Comparison of ENCODE assay signal across 9 cellular contexts in genomic region chr1:3652538-3653285, GRCh38. TPM values are rescaled to one million over a fixed set of nuclear protein-coding genes. Genes with fewer than 3 reads are reported as not detected.
DNase-seq lines count a peak whose midpoint lies in the region; ATAC-seq and TF ChIP-seq lines count a peak whose summit lies in the region.
"Had no signal": no experiment of that assay in that cellular context is flagged by ENCODE, and none has a peak within 500 bp of the region (broad histone marks: within the 10 kb centered on the region; RNA-seq: fewer than 3 reads in every experiment).

No MANE protein-coding gene starts in this region.

- peaks cover 10% of the 10 kb centered on the region for H3K36me3 Mint-ChIP-seq in activated T-cell treated with anti-CD3 and anti-CD28 coated beads, Interleukin-2, amount 50 U/mL, for 24 hours (ENCODE audit: low read depth)
- H3K36me3 Mint-ChIP-seq: CD4-positive, CD25-positive, alpha-beta regulatory T cell had no signal

- TF ChIP-seq POLR2A in esophagus squamous epithelium (IDR thresholded peaks at IDR 0.05) (no peak), stomach (IDR thresholded peaks at IDR 0.05) (no peak), uterus (IDR thresholded peaks at IDR 0.05) (no peak)

- peaks cover 29 to 52% (median 37%) of the 10 kb centered on the region in 3 donors for H3K4me1 ChIP-seq in esophagus squamous epithelium
- H3K4me1 ChIP-seq in stomach: peaks cover 47 to 55% (median 50%) of the 10 kb centered on the region in 4 donors
- H3K4me1 ChIP-seq in uterus: peaks cover 0 to 28% of the 10 kb centered on the region in 2 donors

- H3K27ac Mint-ChIP-seq in activated T-cell treated with anti-CD3 and anti-CD28 coated beads, Interleukin-2, amount 50 U/mL, for 24 hours: no peak overlapping the region

- peaks cover 0 to 3% (median 0%) of the 10 kb centered on the region in 3 donors for H3K36me3 ChIP-seq in esophagus squamous epithelium
- H3K36me3 ChIP-seq in stomach: no peaks in the 10 kb centered on the region
- no peaks in the 10 kb centered on the region for H3K36me3 ChIP-seq in uterus

- intact Hi-C loops in esophagus squamous epithelium (cut with DNase I) (no loop called here), stomach (cut with DNase I; ENCODE audit: low total_unique reads) (no loop called here), uterus (cut with DNase I; ENCODE audit: low total_unique reads) (no loop called here)

- TF ChIP-seq EP300 in stomach (IDR thresholded peaks at IDR 0.05): no peak

- H3K4me3 ChIP-seq in esophagus squamous epithelium (peak overlapping the region; percentile 4 to 77 (median 49)), stomach (peak overlapping the region; percentile 34 to 99 (median 57)), uterus (peak overlapping the region in 1 of 2 donors; percentile 30)

- TF ChIP-seq CTCF in esophagus squamous epithelium (IDR thresholded peaks at IDR 0.05) (no peak), stomach (IDR thresholded peaks at IDR 0.05) (no peak), uterus (IDR thresholded peaks at IDR 0.05) (no peak)

- ATAC-seq in GM18870 (IDR thresholded peaks at IDR 0.05; ENCODE audit: unreplicated experiment): no peak

- H3K9me3 ChIP-seq in esophagus squamous epithelium (no peaks in the 10 kb centered on the region), stomach (peaks cover 0 to 5% (median 0%) of the 10 kb centered on the region in 4 donors), uterus (no peaks in the 10 kb centered on the region)

- 63% methylated on average over 3 of the region's 70 CpGs; no CpG with 5 or more reads in 1 of the 2 donors for WGBS in esophagus squamous epithelium, 2 donors
- WGBS in stomach, 5 donors: 2 to 6% (median 3%) methylated on average over 31 to 70 of the region's 70 CpGs

- DNase-seq in activated T-cell treated with anti-CD3 and anti-CD28 coated beads, Interleukin-2, amount 50 U/mL, for 24 hours: peak; percentile 42
- DNase-seq in activated T-cell treated with anti-CD3 and anti-CD28 coated beads, Interleukin-2, amount 50 U/mL, for 1 hour: no peak
- DNase-seq in NCI-H128 (lab: John Stamatoyannopoulos, UW; ENCODE audit: unreplicated experiment) (peak; percentile 30), esophagus squamous epithelium (lab: John Stamatoyannopoulos, UW) (no peak), stomach (no peak), uterus (no peak), dermis blood vessel endothelial cell (no peak)
- DNase-seq: CD4-positive, CD25-positive, alpha-beta regulatory T cell had no signal

- H3K4me3 Mint-ChIP-seq in activated T-cell treated with anti-CD3 and anti-CD28 coated beads, Interleukin-2, amount 50 U/mL, for 24 hours: peak overlapping the region; percentile 55

- peaks cover 50% of the 10 kb centered on the region for H3K27me3 Mint-ChIP-seq in activated T-cell treated with anti-CD3 and anti-CD28 coated beads, Interleukin-2, amount 50 U/mL, for 24 hours

- H3K9me3 Mint-ChIP-seq in activated T-cell treated with anti-CD3 and anti-CD28 coated beads, Interleukin-2, amount 50 U/mL, for 24 hours: no peaks in the 10 kb centered on the region

- H3K27me3 ChIP-seq in esophagus squamous epithelium (peaks cover 12 to 75% (median 20%) of the 10 kb centered on the region in 4 donors), stomach (peaks cover 27 to 77% (median 50%) of the 10 kb centered on the region in 3 donors), uterus (peaks cover 18 to 27% of the 10 kb centered on the region in 2 donors)

- H3K4me1 Mint-ChIP-seq in activated T-cell treated with anti-CD3 and anti-CD28 coated beads, Interleukin-2, amount 50 U/mL, for 24 hours (ENCODE audit: low read depth): peaks cover 36% of the 10 kb centered on the region

- H3K27ac ChIP-seq in esophagus squamous epithelium (no peak overlapping the region), stomach (no peak overlapping the region), uterus (no peak overlapping the region)

RNA-seq across cellular contexts. Expression of gene TP73, which starts 0.4 kb away (rescaled TPM):
- total RNA-seq in esophagus squamous epithelium: 1 to 10 TPM; 4.9 to 8.8 (median 7.0) TPM
- total RNA-seq in stomach: 1 to 10 TPM in 1 of 5 donors, under 1 TPM in 1, not detected in 3; 0.43 to 9.8 TPM
- 1 to 10 TPM in 1 of 3 donors, under 1 TPM in 1, not detected in 1; 0.25 to 2.4 TPM for polyA plus RNA-seq in stomach
- under 1 TPM in 2 of 4 donors, not detected in 2; 0.30 to 0.76 TPM for total RNA-seq in uterus
- not detected in 2 replicates for total RNA-seq in dermis blood vessel endothelial cell
- total RNA-seq: CD4-positive, CD25-positive, alpha-beta regulatory T cell had no signal

RNA-seq across cellular contexts. Expression of gene WRAP73, which starts 2.8 kb away (rescaled TPM):
- total RNA-seq in esophagus squamous epithelium (10 to 100 TPM in 2 of 4 donors, 1 to 10 TPM in 2; 7.6 to 17.2 (median 11.8) TPM), stomach (10 to 100 TPM in 2 of 5 donors, 1 to 10 TPM in 2, under 1 TPM in 1; 0.89 to 55.4 (median 3.5) TPM), uterus (10 to 100 TPM in 3 of 4 donors, 1 to 10 TPM in 1; 4.6 to 31.7 (median 25.0) TPM), dermis blood vessel endothelial cell (20.4 and 25.6 TPM in 2 replicates)
- polyA plus RNA-seq in stomach: 10 to 100 TPM; 12.5 to 22.2 (median 13.0) TPM

RNA-seq across cellular contexts. Expression of gene TPRG1L, which starts 27.9 kb away (rescaled TPM):
- total RNA-seq in esophagus squamous epithelium: 10 to 100 TPM; 27.9 to 44.7 (median 33.2) TPM
- total RNA-seq in stomach: 10 to 100 TPM; 21.6 to 43.3 (median 30.3) TPM
- polyA plus RNA-seq in stomach: 10 to 100 TPM; 29.7 to 60.0 (median 33.7) TPM
- 10 to 100 TPM; 18.7 to 43.4 (median 29.6) TPM for total RNA-seq in uterus
- 29.4 and 32.9 TPM in 2 replicates for total RNA-seq in dermis blood vessel endothelial cell

RNA-seq across cellular contexts. Expression of gene MEGF6, which starts 41.4 kb away (rescaled TPM):
- total RNA-seq in esophagus squamous epithelium: 10 to 100 TPM in 3 of 4 donors, 1 to 10 TPM in 1; 8.8 to 27.1 (median 16.8) TPM
- total RNA-seq in stomach: 10 to 100 TPM; 14.3 to 57.2 (median 41.1) TPM
- polyA plus RNA-seq in stomach: 10 to 100 TPM in 2 of 3 donors, 1 to 10 TPM in 1; 2.6 to 18.6 (median 11.3) TPM
- total RNA-seq in uterus: 10 to 100 TPM in 3 of 4 donors, under 1 TPM in 1; 0.88 to 69.0 (median 36.9) TPM
- total RNA-seq in dermis blood vessel endothelial cell: 100 and 120 TPM in 2 replicates

Comparison
In these comparisons a context has a peak if more than half of its experiments do, and no peak if none do; other contexts are left out.
1. DNase-seq: peak in activated T-cell treated with anti-CD3 and anti-CD28 coated beads, Interleukin-2, amount 50 U/mL, for 24 hours (single experiment) and NCI-H128 (single experiment); none in activated T-cell treated with anti-CD3 and anti-CD28 coated beads, Interleukin-2, amount 50 U/mL, for 1 hour (single experiment), esophagus squamous epithelium (single experiment), stomach (single experiment), uterus (0 of 2) and dermis blood vessel endothelial cell (single experiment).